1 cellular context compared by ENCODE assay signal in the genomic region with DNA sequence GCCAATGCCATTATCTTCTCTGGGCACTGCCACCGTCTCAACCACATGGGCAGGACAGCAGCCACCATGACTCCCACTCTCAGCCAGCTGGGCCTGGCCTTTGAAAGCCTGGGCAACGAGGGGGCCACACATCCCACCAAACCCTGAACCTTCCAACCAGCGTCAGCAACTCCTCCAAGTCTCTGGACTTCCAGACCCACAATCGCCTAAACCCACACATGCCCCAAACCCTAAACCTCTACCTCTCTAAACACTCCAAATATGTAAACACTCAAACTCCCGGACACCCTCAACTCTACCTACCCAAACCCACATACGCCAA.
TF ChIP-seq lines count a peak whose summit lies in the region.

No MANE protein-coding gene starts in this region.

TF ChIP-seq in SK-N-SH, 30 proteins besides CTCF, POLR2A, EP300 and RAD21:
- TF ChIP-seq FOXJ3 (CRISPR knock-in tag; IDR thresholded peaks at IDR 0.05) (no peak), RCOR1 (IDR thresholded peaks at IDR 0.05; ENCODE audit: low read length) (no peak), POLR2AphosphoS5 (IDR thresholded peaks at IDR 0.05; ENCODE audit: low read depth, low read length) (no peak)
